In genomic region chr19:36771275-36772231, GRCh38 we compare ENCODE assay signal across 8 cellular contexts. TPM values are rescaled to one million over a fixed set of nuclear protein-coding genes. Genes with fewer than 3 reads are reported as not detected.
DNase-seq lines count a peak whose midpoint lies in the region; ATAC-seq and TF ChIP-seq lines count a peak whose summit lies in the region.

No MANE protein-coding gene starts in this region.

- TF ChIP-seq CTCF in gastroesophageal sphincter (IDR thresholded peaks at IDR 0.05), result no peak
- no peak for TF ChIP-seq CTCF in neural crest cell (conservative IDR thresholded peaks at IDR 0.05)

- no peaks in the 10 kb centered on the region for H3K27me3 Mint-ChIP-seq in neural crest cell (ENCODE audit: low read depth)

- peaks cover 8% of the 10 kb centered on the region for H3K27me3 ChIP-seq in gastroesophageal sphincter

- ATAC-seq in gastroesophageal sphincter (no peak), GM18519 (IDR thresholded peaks at IDR 0.05; ENCODE audit: low FRiP score, unreplicated experiment) (no peak)

- H3K4me1 ChIP-seq in gastroesophageal sphincter, result peaks cover 0 to 23% (median 9%) of the 10 kb centered on the region in 3 donors

- H3K36me3 ChIP-seq in gastroesophageal sphincter, result peaks cover 0 to 14% of the 10 kb centered on the region in 2 donors

- no peak for TF ChIP-seq POLR2A in gastroesophageal sphincter (IDR thresholded peaks at IDR 0.05)

- H3K9me3 Mint-ChIP-seq in neural crest cell, result peaks cover 11% of the 10 kb centered on the region

- H3K4me3 Mint-ChIP-seq in neural crest cell, result peak overlapping the region; percentile 96

- no peak for TF ChIP-seq EP300 in gastroesophageal sphincter (IDR thresholded peaks at IDR 0.05)

- peaks cover 0 to 26% (median 0%) of the 10 kb centered on the region in 3 donors for H3K9me3 ChIP-seq in gastroesophageal sphincter

- peak; percentile 66 for DNase-seq in activated effector memory CD4-positive, alpha-beta T cell treated with anti-CD3 and anti-CD28 coated beads, Interleukin-2, amount 50 U/mL, for 16 hours
- no peak for DNase-seq in activated effector memory CD4-positive, alpha-beta T cell treated with Interleukin-2 at 50 U/mL for 16 hours
- DNase-seq in NCI-H1105 treated with DMSO at 0.1 percent for 48 hours (lab: John Stamatoyannopoulos, UW), result peak; percentile 39
- peak; percentile 40 to 55 for DNase-seq in activated T-cell treated with anti-CD3 and anti-CD28 coated beads, Interleukin-2, amount 50 U/mL, for 48 hours
- peak; percentile 1 for DNase-seq in neural crest cell (ENCODE audit: low read depth, low spot score)
- DNase-seq in putamen (ENCODE audit: low spot score), result no peak

- H3K27ac Mint-ChIP-seq in neural crest cell (ENCODE audit: unreplicated experiment), result peak overlapping the region; percentile 98

- H3K27ac ChIP-seq in gastroesophageal sphincter, result peak overlapping the region; percentile 43 to 86 (median 82)

- 0 to 3% methylated on average over 14 to 28 of the region's 29 CpGs for WGBS in gastroesophageal sphincter (ENCODE audit: low coverage in 1 of 2), 2 donors

- H3K4me1 Mint-ChIP-seq in neural crest cell, result peaks cover 21% of the 10 kb centered on the region

- peak overlapping the region; percentile 78 to 88 for H3K4me3 ChIP-seq in gastroesophageal sphincter

- H3K36me3 Mint-ChIP-seq in neural crest cell (ENCODE audit: low read depth), result peaks cover 41% of the 10 kb centered on the region

RNA-seq across cellular contexts. Expression of gene ZNF850, which starts 1.1 kb away (rescaled TPM):
- total RNA-seq in gastroesophageal sphincter, result 1 to 10 TPM; 1.6 to 3.3 (median 2.0) TPM
- 13.5 and 16.7 TPM in 2 replicates for total RNA-seq in neural crest cell

Comparison
In these comparisons a context has a peak if more than half of its experiments do, and no peak if none do; other contexts are left out.
1. DNase-seq: peak in activated effector memory CD4-positive, alpha-beta T cell treated with anti-CD3 and anti-CD28 coated beads, Interleukin-2, amount 50 U/mL, for 16 hours (single experiment), NCI-H1105 treated with DMSO at 0.1 percent for 48 hours (single experiment), activated T-cell treated with anti-CD3 and anti-CD28 coated beads, Interleukin-2, amount 50 U/mL, for 48 hours (2 of 2) and neural crest cell (single experiment); none in activated effector memory CD4-positive, alpha-beta T cell treated with Interleukin-2 at 50 U/mL for 16 hours (single experiment) and putamen (single experiment).